42 cellular contexts compared by ENCODE assay signal in the genomic region with DNA sequence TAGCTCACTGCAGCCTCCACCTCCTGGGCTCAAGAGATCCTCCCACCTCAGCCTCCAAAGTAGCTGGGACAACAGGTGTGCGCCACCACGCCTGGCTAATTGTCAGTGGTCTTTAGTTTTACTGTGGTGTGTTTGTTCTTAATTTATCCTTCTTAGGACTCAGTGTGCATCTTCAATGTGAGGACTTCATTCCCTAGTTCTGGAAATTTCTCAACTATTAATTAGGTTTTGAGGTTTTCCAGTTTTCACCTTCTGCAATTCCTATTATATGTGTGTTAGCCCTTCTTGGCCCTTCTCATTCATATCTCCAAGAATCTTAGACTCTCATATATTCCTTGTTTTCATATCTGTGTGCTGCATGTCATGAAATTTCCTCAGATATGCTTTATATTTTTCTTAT. TPM values are rescaled to one million over a fixed set of nuclear protein-coding genes. Genes with fewer than 3 reads are reported as not detected.
"Had no signal": no experiment of that assay in that cellular context is flagged by ENCODE, and none has a peak within 500 bp of the region (broad histone marks: within the 10 kb centered on the region; RNA-seq: fewer than 3 reads in every experiment).

No MANE protein-coding gene starts in this region.

- DNase-seq: activated effector memory CD4-positive, alpha-beta T cell treated with anti-CD3 and anti-CD28 coated beads, Interleukin-2, amount 50 U/mL, for 16 hours; activated effector memory CD4-positive, alpha-beta T cell treated with Interleukin-2 at 50 U/mL for 16 hours; activated gamma-delta T cell; activated gamma-delta T cell treated with Interleukin-2 at 50 U/mL for 16 hours; activated naive CD4-positive, alpha-beta T cell; activated naive CD4-positive, alpha-beta T cell treated with anti-CD3 and anti-CD28 coated beads for 36 hours; activated naive CD4-positive, alpha-beta T cell treated with anti-CD3 and anti-CD28 coated beads, Interleukin-2, amount 10 ng/mL, durations not matched to agents 7 days and 5 days; activated naive CD4-positive, alpha-beta T cell treated with anti-CD3 and anti-CD28 coated beads, Interleukin-2, amount 50 U/mL, for 16 hours; activated naive CD4-positive, alpha-beta T cell treated with Interleukin-2 at 50 U/mL for 16 hours; activated naive CD8-positive, alpha-beta T cell treated with anti-CD3 and anti-CD28 coated beads for 36 hours; activated naive CD8-positive, alpha-beta T cell treated with anti-CD3 and anti-CD28 coated beads, Interleukin-2, amount 10 ng/mL, durations not matched to agents 7 days and 5 days; activated naive CD8-positive, alpha-beta T cell treated with anti-CD3 and anti-CD28 coated beads, Interleukin-2, amount 50 U/mL, for 24 hours; activated T-cell treated with anti-CD3 and anti-CD28 coated beads, Interleukin-2, amount 50 U/mL, for 1 hour; activated T-cell treated with anti-CD3 and anti-CD28 coated beads, Interleukin-2, amount 50 U/mL, for 24 hours; activated T-cell treated with anti-CD3 and anti-CD28 coated beads, Interleukin-2, amount 50 U/mL, for 4 hours; activated T-cell treated with anti-CD3 and anti-CD28 coated beads, Interleukin-2, amount 50 U/mL, for 48 hours; activated T-cell treated with anti-CD3 and anti-CD28 coated beads, Interleukin-2, amount 50 U/mL, for 72 hours; adrenal gland; amniotic stem cell; amygdala; anterior cingulate cortex; aorta; body of pancreas; brain microvascular endothelial cell; caudate nucleus; central memory CD4-positive, alpha-beta T cell; cerebellar nuclear complex had no signal

- H3K4me1 ChIP-seq: adrenal gland, ascending aorta, body of pancreas, breast epithelium had no signal

- ATAC-seq: activated naive CD4-positive, alpha-beta T cell treated with anti-CD3 and anti-CD28 coated beads, Interleukin-2, amount 50 U/mL, for 72 hours; activated naive CD8-positive, alpha-beta T cell treated with anti-CD3 and anti-CD28 coated beads, Interleukin-2, amount 50 U/mL, for 24 hours; activated T-cell treated with anti-CD3 and anti-CD28 coated beads, Interleukin-2, amount 50 U/mL, for 4 hours; activated T-cell treated with anti-CD3 and anti-CD28 coated beads, Interleukin-2, amount 50 U/mL, for 72 hours; activated T-helper 17 cell treated with anti-CD3 and anti-CD28 coated beads, Interleukin-2, amount 50 U/mL, for 72 hours; body of pancreas had no signal

- H3K9me3 Mint-ChIP-seq: activated naive CD4-positive, alpha-beta T cell treated with anti-CD3 and anti-CD28 coated beads, Interleukin-2, amount 50 U/mL, for 72 hours; activated naive CD8-positive, alpha-beta T cell treated with anti-CD3 and anti-CD28 coated beads for 36 hours; activated naive CD8-positive, alpha-beta T cell treated with anti-CD3 and anti-CD28 coated beads, Interleukin-2, amount 10 ng/mL, durations not matched to agents 7 days and 5 days; activated naive CD8-positive, alpha-beta T cell treated with anti-CD3 and anti-CD28 coated beads, Interleukin-2, amount 50 U/mL, for 24 hours; activated T-cell treated with anti-CD3 and anti-CD28 coated beads, Interleukin-2, amount 50 U/mL, for 24 hours; activated T-helper 2 cell treated with anti-CD3 and anti-CD28 coated beads, Interferon-gamma antibody, Interleukin-2, Interleukin-4, amounts not matched to agents 10 μg/mL and 5 μg/mL and 100 μg/mL, durations not matched to agents 14 hours and 24 hours and 36 hours had no signal

- H3K36me3 ChIP-seq: adrenal gland, ascending aorta, brain microvascular endothelial cell, breast epithelium, cardiac muscle cell had no signal

- H3K4me3 ChIP-seq: adrenal gland, ascending aorta, body of pancreas, breast epithelium, cardiac muscle cell had no signal

- H3K4me3 Mint-ChIP-seq: activated naive CD4-positive, alpha-beta T cell treated with anti-CD3 and anti-CD28 coated beads for 36 hours; activated naive CD4-positive, alpha-beta T cell treated with anti-CD3 and anti-CD28 coated beads, Interleukin-2, amount 10 ng/mL, durations not matched to agents 7 days and 5 days; activated naive CD4-positive, alpha-beta T cell treated with anti-CD3 and anti-CD28 coated beads, Interleukin-2, amount 50 U/mL, for 24 hours; activated naive CD8-positive, alpha-beta T cell; activated naive CD8-positive, alpha-beta T cell treated with anti-CD3 and anti-CD28 coated beads for 36 hours; activated naive CD8-positive, alpha-beta T cell treated with anti-CD3 and anti-CD28 coated beads, Interleukin-2, amount 10 ng/mL, durations not matched to agents 7 days and 5 days; activated naive CD8-positive, alpha-beta T cell treated with anti-CD3 and anti-CD28 coated beads, Interleukin-2, amount 50 U/mL, for 24 hours; activated T-cell treated with anti-CD3 and anti-CD28 coated beads, Interleukin-2, amount 50 U/mL, for 24 hours; activated T-cell treated with anti-CD3 and anti-CD28 coated beads, Interleukin-2, amount 50 U/mL, for 4 hours; activated T-cell treated with anti-CD3 and anti-CD28 coated beads, Interleukin-2, amount 50 U/mL, for 72 hours; activated T-helper 1 cell treated with anti-CD3 and anti-CD28 coated beads, Interleukin-12 subunit alpha, Interleukin-12 subunit beta, Interleukin-2, Interleukin-4 antibody, amounts not matched to agents 30 ng/mL and 10 ng/mL and 1 ng/mL, durations not matched to agents 14 hours and 24 hours and 36 hours; activated T-helper 17 cell treated with anti-CD3 and anti-CD28 coated beads, Interleukin-2, amount 50 U/mL, for 72 hours; brain; central memory CD8-positive, alpha-beta T cell had no signal

- H3K4me1 Mint-ChIP-seq: activated T-helper 17 cell treated with anti-CD3 and anti-CD28 coated beads, Interleukin-2, amount 50 U/mL, for 72 hours; brain had no signal

- H3K27ac Mint-ChIP-seq: activated naive CD4-positive, alpha-beta T cell treated with anti-CD3 and anti-CD28 coated beads for 36 hours; activated naive CD4-positive, alpha-beta T cell treated with anti-CD3 and anti-CD28 coated beads, Interleukin-2, amount 10 ng/mL, durations not matched to agents 7 days and 5 days; activated naive CD4-positive, alpha-beta T cell treated with anti-CD3 and anti-CD28 coated beads, Interleukin-2, amount 50 U/mL, for 24 hours; activated naive CD4-positive, alpha-beta T cell treated with anti-CD3 and anti-CD28 coated beads, Interleukin-2, amount 50 U/mL, for 72 hours; activated naive CD8-positive, alpha-beta T cell; activated naive CD8-positive, alpha-beta T cell treated with anti-CD3 and anti-CD28 coated beads for 36 hours; activated naive CD8-positive, alpha-beta T cell treated with anti-CD3 and anti-CD28 coated beads, Interleukin-2, amount 10 ng/mL, durations not matched to agents 7 days and 5 days; activated naive CD8-positive, alpha-beta T cell treated with anti-CD3 and anti-CD28 coated beads, Interleukin-2, amount 50 U/mL, for 24 hours; activated T-cell treated with anti-CD3 and anti-CD28 coated beads, Interleukin-2, amount 50 U/mL, for 24 hours; activated T-cell treated with anti-CD3 and anti-CD28 coated beads, Interleukin-2, amount 50 U/mL, for 72 hours; activated T-helper 1 cell treated with anti-CD3 and anti-CD28 coated beads, Interleukin-12 subunit alpha, Interleukin-12 subunit beta, Interleukin-2, Interleukin-4 antibody, amounts not matched to agents 30 ng/mL and 10 ng/mL and 1 ng/mL, durations not matched to agents 14 hours and 24 hours and 36 hours; activated T-helper 17 cell treated with anti-CD3 and anti-CD28 coated beads, Interleukin-2, amount 50 U/mL, for 72 hours; activated T-helper 2 cell treated with anti-CD3 and anti-CD28 coated beads, Interferon-gamma antibody, Interleukin-2, Interleukin-4, amounts not matched to agents 10 μg/mL and 5 μg/mL and 100 μg/mL, durations not matched to agents 14 hours and 24 hours and 36 hours; brain had no signal

- H3K27ac ChIP-seq: adrenal gland, ascending aorta, body of pancreas, brain microvascular endothelial cell, breast epithelium, cardiac muscle cell had no signal

- FAIRE-seq: astrocyte, bronchial epithelial cell had no signal

- H3K36me3 Mint-ChIP-seq: activated naive CD4-positive, alpha-beta T cell treated with anti-CD3 and anti-CD28 coated beads, Interleukin-2, amount 10 ng/mL, durations not matched to agents 7 days and 5 days; activated naive CD4-positive, alpha-beta T cell treated with anti-CD3 and anti-CD28 coated beads, Interleukin-2, amount 50 U/mL, for 24 hours; activated naive CD8-positive, alpha-beta T cell; activated naive CD8-positive, alpha-beta T cell treated with anti-CD3 and anti-CD28 coated beads for 36 hours; activated naive CD8-positive, alpha-beta T cell treated with anti-CD3 and anti-CD28 coated beads, Interleukin-2, amount 10 ng/mL, durations not matched to agents 7 days and 5 days; brain had no signal

- H3K9me3 ChIP-seq: adrenal gland, body of pancreas had no signal

- H3K27me3 ChIP-seq: adrenal gland, ascending aorta, body of pancreas, brain microvascular endothelial cell, breast epithelium, cardiac muscle cell had no signal

RNA-seq across cellular contexts. Expression of a gene that starts 32.2 kb away (rescaled TPM):
- total RNA-seq: activated naive CD4-positive, alpha-beta T cell treated with anti-CD3 and anti-CD28 coated beads for 36 hours; activated naive CD4-positive, alpha-beta T cell treated with anti-CD3 and anti-CD28 coated beads, Interleukin-2, amount 50 U/mL, for 72 hours; activated naive CD8-positive, alpha-beta T cell treated with anti-CD3 and anti-CD28 coated beads for 36 hours; activated naive CD8-positive, alpha-beta T cell treated with anti-CD3 and anti-CD28 coated beads, Interleukin-2, amount 10 ng/mL, durations not matched to agents 7 days and 5 days; activated T-cell treated with anti-CD3 and anti-CD28 coated beads, Interleukin-2, amount 50 U/mL, for 4 hours; activated T-cell treated with anti-CD3 and anti-CD28 coated beads, Interleukin-2, amount 50 U/mL, for 72 hours; activated T-helper 1 cell treated with anti-CD3 and anti-CD28 coated beads, Interleukin-12 subunit alpha, Interleukin-12 subunit beta, Interleukin-2, Interleukin-4 antibody, amounts not matched to agents 30 ng/mL and 10 ng/mL and 1 ng/mL, durations not matched to agents 14 hours and 24 hours and 36 hours; activated T-helper 17 cell treated with anti-CD3 and anti-CD28 coated beads, Interleukin-2, amount 50 U/mL, for 72 hours; activated T-helper 2 cell treated with anti-CD3 and anti-CD28 coated beads, Interferon-gamma antibody, Interleukin-2, Interleukin-4, amounts not matched to agents 10 μg/mL and 5 μg/mL and 100 μg/mL, durations not matched to agents 14 hours and 24 hours and 36 hours; ascending aorta; bronchial epithelial cell; cardiac muscle cell; cardiac septum; chondrocyte had no signal
- polyA plus RNA-seq: aorta, cardiac muscle cell had no signal
